ENCODE assay signal across 15 cellular contexts in genomic region chr1:203743101-203743501, GRCh38. TPM values are rescaled to one million over a fixed set of nuclear protein-coding genes. Genes with fewer than 3 reads are reported as not detected.
A peak's percentile ranks its signal among the peaks of the same experiment; 100 is the strongest.
DNase-seq lines count a peak whose midpoint lies in the region; ATAC-seq and TF ChIP-seq lines count a peak whose summit lies in the region.
"Had no signal": no experiment of that assay in that cellular context is flagged by ENCODE, and none has a peak within 500 bp of the region (broad histone marks: within the 10 kb centered on the region; RNA-seq: fewer than 3 reads in every experiment).

No MANE protein-coding gene starts in this region.

- TF ChIP-seq EP300 in esophagus muscularis mucosa (IDR thresholded peaks at IDR 0.05), result no peak

- H3K36me3 ChIP-seq in esophagus muscularis mucosa, result peaks cover 13 to 40% (median 37%) of the 10 kb centered on the region in 4 donors
- peaks cover 3% of the 10 kb centered on the region for H3K36me3 ChIP-seq in smooth muscle cell (ENCODE audit: low read depth)

- WGBS in esophagus muscularis mucosa, result 48% methylated on average over 5 of the region's 5 CpGs
- WGBS in smooth muscle cell (ENCODE audit: low lambda C conversion rate), result 74% methylated on average over 5 of the region's 5 CpGs

- H3K36me3 Mint-ChIP-seq in CD4-positive, alpha-beta T cell (ENCODE audit: low read depth), result peaks cover 42% of the 10 kb centered on the region
- H3K36me3 Mint-ChIP-seq in T-cell, result peaks cover 43% of the 10 kb centered on the region
- peaks cover 9% of the 10 kb centered on the region for H3K36me3 Mint-ChIP-seq in neural crest cell (ENCODE audit: low read depth)
- H3K36me3 Mint-ChIP-seq in activated CD4-positive, alpha-beta T cell treated with anti-CD3 and anti-CD28 coated beads, Interleukin-2, amount 10 ng/mL, durations not matched to agents 24 days and 14 days (ENCODE audit: low read depth), result peaks cover 54% of the 10 kb centered on the region

- no peak for TF ChIP-seq CTCF in CD4-positive, alpha-beta T cell (IDR thresholded peaks at IDR 0.05)
- no peak for TF ChIP-seq CTCF in esophagus muscularis mucosa (IDR thresholded peaks at IDR 0.05)
- TF ChIP-seq CTCF in neural crest cell (conservative IDR thresholded peaks at IDR 0.05), result no peak
- no peak for TF ChIP-seq CTCF in smooth muscle cell (IDR thresholded peaks at IDR 0.05; ENCODE audit: borderline replicate concordance, insufficient read depth, poor library complexity, severe bottlenecking)

- H3K27ac Mint-ChIP-seq in CD4-positive, alpha-beta T cell, result peak overlapping the region; percentile 87
- peak overlapping the region; percentile 12 to 90 for H3K27ac Mint-ChIP-seq in T-cell
- H3K27ac Mint-ChIP-seq in neural crest cell (ENCODE audit: unreplicated experiment), result peak overlapping the region; percentile 23
- no peak overlapping the region for H3K27ac Mint-ChIP-seq in activated CD4-positive, alpha-beta T cell treated with anti-CD3 and anti-CD28 coated beads, Interleukin-2, amount 10 ng/mL, durations not matched to agents 24 days and 14 days
- H3K27ac Mint-ChIP-seq: progenitor cell of endocrine pancreas; stimulated activated naive CD8-positive, alpha-beta T cell treated with anti-CD3 and anti-CD28 coated beads, Interleukin-15, Interleukin-2, amounts not matched to agents 100 ng/mL and 50 ng/mL, for 24 hours had no signal

- DNase-seq in CD4-positive, alpha-beta T cell, result no peak
- DNase-seq in T-cell, result no peak
- no peak for DNase-seq in esophagus muscularis mucosa (ENCODE audit: extremely low spot score)
- no peak for DNase-seq in neural crest cell (ENCODE audit: low read depth, low spot score)
- DNase-seq in smooth muscle cell (lab: John Stamatoyannopoulos, UW; ENCODE audit: unreplicated experiment), result no peak
- DNase-seq in NCI-H146 treated with DMSO at 0.1 percent for 48 hours (lab: John Stamatoyannopoulos, UW; ENCODE audit: unreplicated experiment), result no peak
- no peak for DNase-seq in activated CD4-positive, alpha-beta T cell treated with anti-CD3 and anti-CD28 coated beads, Interleukin-2, amount 10 ng/mL, durations not matched to agents 24 days and 14 days
- DNase-seq: NCI-H510A; stimulated activated CD4-positive, alpha-beta T cell treated with anti-CD3 and anti-CD28 coated beads, Interleukin-4, amount 100 ng/mL, for 1 hour had no signal

- H3K9ac ChIP-seq in smooth muscle cell (ENCODE audit: low read depth), result no peak overlapping the region

- H4K20me1 ChIP-seq in smooth muscle cell (ENCODE audit: low read depth), result no peaks in the 10 kb centered on the region

- H3K27ac ChIP-seq in CD4-positive, alpha-beta T cell (ENCODE audit: low read depth, low read length), result no peak overlapping the region
- H3K27ac ChIP-seq in esophagus muscularis mucosa (replicated peaks in 1 of 4) (peak overlapping the region; percentile 15 to 69 (median 42)), smooth muscle cell (ENCODE audit: low read depth) (no peak overlapping the region)
- H3K27ac ChIP-seq: C4-2B had no signal

- no peaks in the 10 kb centered on the region for H3K27me3 Mint-ChIP-seq in CD4-positive, alpha-beta T cell
- H3K27me3 Mint-ChIP-seq in T-cell (no peaks in the 10 kb centered on the region), neural crest cell (ENCODE audit: low read depth) (no peaks in the 10 kb centered on the region)
- no peaks in the 10 kb centered on the region for H3K27me3 Mint-ChIP-seq in activated CD4-positive, alpha-beta T cell treated with anti-CD3 and anti-CD28 coated beads, Interleukin-2, amount 10 ng/mL, durations not matched to agents 24 days and 14 days
- H3K27me3 Mint-ChIP-seq: progenitor cell of endocrine pancreas; stimulated activated naive CD8-positive, alpha-beta T cell treated with anti-CD3 and anti-CD28 coated beads, Interleukin-15, Interleukin-2, amounts not matched to agents 100 ng/mL and 50 ng/mL, for 24 hours had no signal

- H3K4me1 ChIP-seq in esophagus muscularis mucosa, result peaks cover 22 to 28% (median 25%) of the 10 kb centered on the region in 4 donors
- H3K4me1 ChIP-seq in smooth muscle cell (ENCODE audit: low read depth), result no peaks in the 10 kb centered on the region

- no peak overlapping the region for H3K4me3 ChIP-seq in esophagus muscularis mucosa
- no peak overlapping the region for H3K4me3 ChIP-seq in smooth muscle cell

- H3K4me2 ChIP-seq in smooth muscle cell, result no peak overlapping the region

- CTCF ChIA-PET in CD4-positive, alpha-beta T cell (lab: Charles Lee), result interaction anchor here (0.9 kb wide), 1 partner anchor 22 kb away, joined by 4 read pairs; the partner anchor contains the start of gene LAX1
- CTCF ChIA-PET in T-cell (lab: Charles Lee), result interaction anchor here in 1 of 2 donors (1.0 to 1.4 kb wide), 3 partner anchors 7 to 22 kb away, joined by 3 to 8 read pairs (median 4); partner anchors contain the start of gene LAX1

- peaks cover 9% of the 10 kb centered on the region for H3F3A ChIP-seq in smooth muscle cell (ENCODE audit: low read depth)

- no peaks in the 10 kb centered on the region for H3K9me3 ChIP-seq in CD4-positive, alpha-beta T cell (ENCODE audit: control insufficient read depth, low read length)
- H3K9me3 ChIP-seq in esophagus muscularis mucosa (no peaks in the 10 kb centered on the region), smooth muscle cell (replicated peaks; ENCODE audit: low read depth) (no peaks in the 10 kb centered on the region)

- no peak for ATAC-seq in CD4-positive, alpha-beta T cell (ENCODE audit: poor library complexity)
- ATAC-seq in T-cell (replicated peaks in 1 of 4), result no peak
- no peak for ATAC-seq in GM21723 (IDR thresholded peaks at IDR 0.05; ENCODE audit: unreplicated experiment)

- intact Hi-C loops in CD4-positive, alpha-beta T cell (cut with DNase I, micrococcal nuclease), result loop anchor here in 1 of 2 experiments (10.0 kb wide), 1 partner anchor 52 kb away; the partner anchor contains the start of genes ZBED6 and ZC3H11A
- intact Hi-C loops in esophagus muscularis mucosa (cut with DNase I), result no loop called here
- intact Hi-C loops in activated CD4-positive, alpha-beta T cell treated with anti-CD3 and anti-CD28 coated beads, Interleukin-2, amount 10 ng/mL, durations not matched to agents 24 days and 14 days (cut with micrococcal nuclease), result no loop called here

- TF ChIP-seq POLR2A in esophagus muscularis mucosa (IDR thresholded peaks at IDR 0.05; ENCODE audit: low read depth), result no peak

- H3K4me3 Mint-ChIP-seq in CD4-positive, alpha-beta T cell, result no peak overlapping the region
- H3K4me3 Mint-ChIP-seq in T-cell (no peak overlapping the region), neural crest cell (no peak overlapping the region)
- H3K4me3 Mint-ChIP-seq in activated CD4-positive, alpha-beta T cell treated with anti-CD3 and anti-CD28 coated beads, Interleukin-2, amount 10 ng/mL, durations not matched to agents 24 days and 14 days, result no peak overlapping the region
- H3K4me3 Mint-ChIP-seq: stimulated activated naive CD8-positive, alpha-beta T cell treated with anti-CD3 and anti-CD28 coated beads, Interleukin-15, Interleukin-2, amounts not matched to agents 100 ng/mL and 50 ng/mL, for 24 hours had no signal

- H3K9me3 Mint-ChIP-seq in CD4-positive, alpha-beta T cell, result peaks cover 2% of the 10 kb centered on the region
- H3K9me3 Mint-ChIP-seq in T-cell (no peaks in the 10 kb centered on the region), neural crest cell (peaks cover 8% of the 10 kb centered on the region)
- H3K9me3 Mint-ChIP-seq in activated CD4-positive, alpha-beta T cell treated with anti-CD3 and anti-CD28 coated beads, Interleukin-2, amount 10 ng/mL, durations not matched to agents 24 days and 14 days, result no peaks in the 10 kb centered on the region
- H3K9me3 Mint-ChIP-seq: stimulated activated naive CD8-positive, alpha-beta T cell treated with anti-CD3 and anti-CD28 coated beads, Interleukin-15, Interleukin-2, amounts not matched to agents 100 ng/mL and 50 ng/mL, for 24 hours had no signal

- no peaks in the 10 kb centered on the region for H3K27me3 ChIP-seq in CD4-positive, alpha-beta T cell (ENCODE audit: control insufficient read depth, insufficient read depth, low read length)
- no peaks in the 10 kb centered on the region for H3K27me3 ChIP-seq in esophagus muscularis mucosa
- H3K27me3 ChIP-seq in smooth muscle cell (ENCODE audit: low read depth), result no peaks in the 10 kb centered on the region

- H3K79me2 ChIP-seq in smooth muscle cell (ENCODE audit: low read depth), result no peaks in the 10 kb centered on the region

- POLR2A ChIA-PET in CD4-positive, alpha-beta T cell (lab: Charles Lee), result interaction anchor here (0.7 to 5.1 kb wide), 2 partner anchors 22 to 31 kb away, joined by 6 to 48 read pairs; partner anchors contain the start of gene LAX1
- POLR2A ChIA-PET in T-cell (lab: Charles Lee), result no interaction called here

- peaks cover 25% of the 10 kb centered on the region for H3K4me1 Mint-ChIP-seq in CD4-positive, alpha-beta T cell (ENCODE audit: low read depth)
- H3K4me1 Mint-ChIP-seq in T-cell (peaks cover 23 to 31% (median 30%) of the 10 kb centered on the region in 3 donors), neural crest cell (peaks cover 13% of the 10 kb centered on the region)
- peaks cover 21% of the 10 kb centered on the region for H3K4me1 Mint-ChIP-seq in activated CD4-positive, alpha-beta T cell treated with anti-CD3 and anti-CD28 coated beads, Interleukin-2, amount 10 ng/mL, durations not matched to agents 24 days and 14 days

- no peak overlapping the region for H2AFZ ChIP-seq in smooth muscle cell (ENCODE audit: low read depth)

RNA-seq across cellular contexts. Expression of gene LAX1, which starts 21.9 kb away (rescaled TPM):
- total RNA-seq in CD4-positive, alpha-beta T cell, result 10 to 100 TPM; 16.6 to 18.3 TPM
- total RNA-seq in T-cell (10 to 100 TPM; 20.0 to 32.4 (median 29.1) TPM), esophagus muscularis mucosa (1 to 10 TPM in 2 of 4 donors, under 1 TPM in 2; 0.13 to 2.3 (median 0.97) TPM), neural crest cell (not detected in 2 replicates), smooth muscle cell (0.36 and 0.40 TPM in 2 replicates)
- 0.27 TPM in 1 of 2 replicates, not detected in the other for polyA plus RNA-seq in smooth muscle cell
- 13.4 and 15.1 TPM in 2 replicates for total RNA-seq in activated CD4-positive, alpha-beta T cell treated with anti-CD3 and anti-CD28 coated beads, Interleukin-2, amount 10 ng/mL, durations not matched to agents 24 days and 14 days
- total RNA-seq: endothelial cell of umbilical vein, IMR-90, progenitor cell of endocrine pancreas had no signal
- polyA plus RNA-seq: endothelial cell of umbilical vein had no signal

RNA-seq across cellular contexts. Expression of gene ZBED6, which starts 52.3 kb away (rescaled TPM):
- total RNA-seq in CD4-positive, alpha-beta T cell, result 10 to 100 TPM; 25.0 to 25.2 TPM
- total RNA-seq in T-cell (10 to 100 TPM; 21.7 to 36.7 (median 23.8) TPM), esophagus muscularis mucosa (10 to 100 TPM; 13.7 to 20.4 (median 15.0) TPM), neural crest cell (26.3 and 28.2 TPM in 2 replicates), smooth muscle cell (32.0 and 39.4 TPM in 2 replicates)
- polyA plus RNA-seq in smooth muscle cell, result 1.9 and 3.0 TPM in 2 replicates
- 19.1 and 21.1 TPM in 2 replicates for total RNA-seq in activated CD4-positive, alpha-beta T cell treated with anti-CD3 and anti-CD28 coated beads, Interleukin-2, amount 10 ng/mL, durations not matched to agents 24 days and 14 days

RNA-seq across cellular contexts. Expression of gene ZC3H11A, which starts 52.3 kb away (rescaled TPM):
- total RNA-seq in CD4-positive, alpha-beta T cell, result 10 to 100 TPM; 67.6 to 73.3 TPM
- 100 to 1,000 TPM in 2 of 5 donors, 10 to 100 TPM in 3; 85.6 to 111 (median 95.8) TPM for total RNA-seq in T-cell
- 10 to 100 TPM; 73.2 to 85.6 (median 81.3) TPM for total RNA-seq in esophagus muscularis mucosa
- 101 and 108 TPM in 2 replicates for total RNA-seq in neural crest cell
- total RNA-seq in smooth muscle cell, result 140 and 174 TPM in 2 replicates
- 28.4 and 42.2 TPM in 2 replicates for polyA plus RNA-seq in smooth muscle cell
- total RNA-seq in activated CD4-positive, alpha-beta T cell treated with anti-CD3 and anti-CD28 coated beads, Interleukin-2, amount 10 ng/mL, durations not matched to agents 24 days and 14 days, result 82.1 and 83.9 TPM in 2 replicates

Comparison
In these comparisons a context has a peak if more than half of its experiments do, and no peak if none do; other contexts are left out.
1. H3K27ac ChIP-seq: peak in esophagus muscularis mucosa (4 of 4); none in CD4-positive, alpha-beta T cell (single experiment) and smooth muscle cell (single experiment).